ENCODE assay signal across 1 cellular context in the genomic region with DNA sequence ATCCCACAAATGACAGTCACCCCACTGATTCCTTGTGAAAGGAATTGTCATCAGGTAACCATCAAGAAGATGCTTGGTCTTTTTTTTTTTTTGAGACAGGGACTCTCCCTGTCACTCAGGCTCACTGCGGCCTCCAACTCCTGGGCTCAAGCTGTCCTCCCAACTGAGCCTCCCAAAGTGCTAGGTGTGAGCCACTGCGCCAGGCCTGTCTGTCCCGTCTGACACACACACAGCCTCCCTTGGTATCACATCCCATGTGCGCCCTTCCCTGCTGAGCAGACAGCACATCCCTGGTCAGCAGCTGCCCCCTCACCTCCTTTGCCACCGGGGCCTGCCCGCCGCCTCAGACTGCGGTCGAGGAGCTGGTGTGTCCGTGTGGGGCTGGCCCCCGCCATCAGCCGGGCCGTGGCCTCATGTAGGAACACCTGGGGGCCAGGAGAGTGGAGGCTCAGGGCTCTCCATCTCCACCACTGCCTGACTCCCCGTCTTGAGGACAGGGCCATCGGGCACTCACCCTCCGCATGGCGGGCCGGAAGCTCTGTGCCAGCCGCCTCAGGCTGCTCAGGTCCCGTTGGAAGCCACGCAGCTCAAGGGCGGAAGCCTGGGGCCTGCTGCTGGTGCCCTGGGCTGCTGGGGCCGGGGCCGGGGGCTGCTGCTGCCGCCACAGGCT.
TF ChIP-seq lines count a peak whose summit lies in the region.

No MANE protein-coding gene starts in this region.

TF ChIP-seq in endothelial cell of umbilical vein, 7 proteins besides CTCF, POLR2A, EP300 and RAD21:
- TF ChIP-seq JUN (IDR thresholded peaks at IDR 0.05; ENCODE audit: borderline replicate concordance, insufficient read depth, insufficient read length, low read depth) = no peak
- TF ChIP-seq FOS (IDR thresholded peaks at IDR 0.05; ENCODE audit: borderline replicate concordance, insufficient read depth, low read length) = no peak
- no peak for TF ChIP-seq GATA2 (IDR thresholded peaks at IDR 0.05; ENCODE audit: insufficient read depth, insufficient read length, low read depth, low read length)
- no peak for TF ChIP-seq EZH2 (IDR thresholded peaks at IDR 0.05; ENCODE audit: borderline replicate concordance, low read depth, low read length, severe bottlenecking)
